In the genomic region with DNA sequence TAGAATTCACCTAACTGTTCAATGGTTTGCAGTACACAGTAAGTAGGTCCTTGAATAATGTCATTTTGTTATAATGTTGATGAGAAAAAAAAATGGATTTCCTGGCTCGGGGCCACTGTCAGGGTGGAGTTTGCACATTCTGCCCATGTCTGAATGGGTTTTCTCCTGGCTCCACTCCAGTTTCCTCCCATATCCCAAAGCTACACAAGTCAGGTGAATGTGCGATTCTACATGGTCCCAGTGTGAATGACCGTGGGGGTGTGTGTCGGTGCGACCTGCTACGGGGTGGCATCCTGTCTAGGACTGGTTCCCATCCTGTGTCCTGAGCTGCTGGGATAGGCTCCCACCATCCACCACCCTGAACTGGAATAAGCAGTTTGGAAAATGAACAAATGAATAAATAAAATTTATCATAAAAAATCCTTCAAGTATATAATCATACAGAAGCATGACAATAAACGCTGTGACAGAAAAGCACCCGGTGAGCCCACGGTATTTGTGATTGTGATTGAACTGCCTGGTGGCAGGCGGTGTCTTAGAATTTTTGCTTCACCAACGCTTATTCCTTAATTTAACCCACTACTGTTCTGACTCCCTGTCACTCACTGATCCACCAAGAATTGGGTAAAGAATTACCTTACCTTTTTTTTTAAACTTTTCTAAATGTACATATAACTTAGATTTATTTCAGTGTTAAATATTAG, we compare ENCODE assay signal across 27 cellular contexts.
DNase-seq lines count a peak whose midpoint lies in the region; ATAC-seq and TF ChIP-seq lines count a peak whose summit lies in the region.
"Had no signal": no experiment of that assay in that cellular context is flagged by ENCODE, and none has a peak within 500 bp of the region (broad histone marks: within the 10 kb centered on the region; RNA-seq: fewer than 3 reads in every experiment).

No MANE protein-coding gene starts in this region.

- DNase-seq in A673 (ENCODE audit: low spot score), result no peak
- DNase-seq in CD4-positive, alpha-beta memory T cell, result no peak
- DNase-seq in NCI-H1105 treated with DMSO at 0.1 percent for 48 hours (lab: John Stamatoyannopoulos, UW), result peak; percentile 91
- DNase-seq in T-helper 17 cell, result no peak
- no peak for DNase-seq in ureter (ENCODE audit: low spot score)
- DNase-seq in NCI-H524 (lab: John Stamatoyannopoulos, UW), result no peak
- DNase-seq: activated CD4-positive, alpha-beta T cell treated with anti-CD3 and anti-CD28 coated beads for 36 hours; activated effector memory CD4-positive, alpha-beta T cell treated with Interleukin-2 at 50 U/mL for 16 hours; activated T-cell treated with anti-CD3 and anti-CD28 coated beads for 4 hours; anterior cingulate cortex; foreskin fibroblast; kidney glomerular epithelial cell; mucosa of descending colon; OCI-M1; ovary; transverse colon had no signal

- BruUV-seq in A673 (replicated peaks; lab: Mats Ljungman, UMichigan), result no TSS peak

- no peaks in the 10 kb centered on the region for H3K36me3 ChIP-seq in A673 (ENCODE audit: insufficient read depth, low read length, poor library complexity, severe bottlenecking)
- H3K36me3 ChIP-seq in CD4-positive, alpha-beta memory T cell (ENCODE audit: insufficient read depth, low read length), result no peaks in the 10 kb centered on the region
- H3K36me3 ChIP-seq: ovary, transverse colon had no signal

- H3K27ac ChIP-seq in A673 (ENCODE audit: low read depth, low read length, poor library complexity, severe bottlenecking), result peak overlapping the region; percentile 66
- H3K27ac ChIP-seq in CD4-positive, alpha-beta memory T cell (ENCODE audit: low read depth, low read length), result no peak overlapping the region
- H3K27ac ChIP-seq: coronary artery, ovary, transverse colon had no signal

- peak overlapping the region in 5 of 7 donors; percentile 31 to 92 (median 63) for H3K27ac Mint-ChIP-seq in CD4-positive, alpha-beta memory T cell
- peak overlapping the region; percentile 70 for H3K27ac Mint-ChIP-seq in T-helper 17 cell
- H3K27ac Mint-ChIP-seq: activated naive CD8-positive, alpha-beta T cell; endodermal cell; IgD-negative memory B cell; natural killer cell treated with Interleukin-12 subunit alpha and Interleukin-12 subunit beta and Interleukin-15 and Interleukin-18, amount 100 ng/mL, for 72 hours; T-helper 2 cell treated with Interferon-gamma antibody and Interleukin-4, amounts not matched to agents 5 μg/mL and 100 μg/mL, for 36 hours had no signal

- POLR2A ChIA-PET in A673 (lab: Charles Lee; ENCODE audit: low non-redundant PET), result no interaction called here
- POLR2A ChIA-PET in CD4-positive, alpha-beta memory T cell (lab: Charles Lee; ENCODE audit: partially characterized antibody), result interaction anchor here (0.6 to 4.3 kb wide), 8 partner anchors 10 to 877 kb away, joined by 3 to 74 read pairs (median 7); partner anchors contain the start of gene GLCCI1

- H3K27me3 ChIP-seq in A673 (replicated peaks; ENCODE audit: insufficient read depth, low read depth, low read length, poor library complexity), result no peaks in the 10 kb centered on the region
- no peaks in the 10 kb centered on the region for H3K27me3 ChIP-seq in CD4-positive, alpha-beta memory T cell (ENCODE audit: insufficient read depth, low read length)
- H3K27me3 ChIP-seq: ovary, transverse colon had no signal

- H3K4me3 ChIP-seq in A673 (ENCODE audit: low read depth, low read length, poor library complexity, severe bottlenecking), result no peak overlapping the region
- no peak overlapping the region for H3K4me3 ChIP-seq in CD4-positive, alpha-beta memory T cell (ENCODE audit: low read length in 2 of 2)
- H3K4me3 ChIP-seq: coronary artery, mucosa of descending colon, ovary, smooth muscle cell, transverse colon had no signal

- H3K4me1 ChIP-seq in A673 (ENCODE audit: insufficient read depth, low read length, poor library complexity, severe bottlenecking), result peaks cover 53% of the 10 kb centered on the region
- H3K4me1 ChIP-seq in CD4-positive, alpha-beta memory T cell (ENCODE audit: insufficient read depth, low read length), result peaks cover 70% of the 10 kb centered on the region
- H3K4me1 ChIP-seq: transverse colon had no signal

- ATAC-seq in T-helper 17 cell (no peak), HG02938 (IDR thresholded peaks at IDR 0.05; ENCODE audit: unreplicated experiment) (no peak)
- ATAC-seq: esophagus mucosa; mucosa of descending colon; natural killer cell treated with Interleukin-12 subunit alpha and Interleukin-12 subunit beta and Interleukin-15 and Interleukin-18, amount 100 ng/mL, for 72 hours; SK-N-SH treated with all-trans-retinoic acid at 6 μM for 48 hours had no signal

- H3K4me1 Mint-ChIP-seq in CD4-positive, alpha-beta memory T cell, result peaks cover 52 to 83% (median 69%) of the 10 kb centered on the region in 4 donors
- peaks cover 29% of the 10 kb centered on the region for H3K4me1 Mint-ChIP-seq in T-helper 17 cell

- H3K36me3 Mint-ChIP-seq in CD4-positive, alpha-beta memory T cell, result no peaks in the 10 kb centered on the region
- H3K36me3 Mint-ChIP-seq in T-helper 17 cell (ENCODE audit: low read depth), result no peaks in the 10 kb centered on the region
- H3K36me3 Mint-ChIP-seq: activated naive CD8-positive, alpha-beta T cell had no signal

- peaks cover 0 to 2% (median 0%) of the 10 kb centered on the region in 8 donors for H3K9me3 Mint-ChIP-seq in CD4-positive, alpha-beta memory T cell
- H3K9me3 Mint-ChIP-seq: IgD-negative memory B cell had no signal

- intact Hi-C loops in A673 (cut with micrococcal nuclease; ENCODE audit: unreplicated experiment), result no loop called here
- intact Hi-C loops in CD4-positive, alpha-beta memory T cell (cut with micrococcal nuclease), result loop anchor here (2.0 kb wide), 1 partner anchor 29 kb away; no protein-coding TSS in a partner anchor

- no peaks in the 10 kb centered on the region for H3K9me3 ChIP-seq in A673 (ENCODE audit: low read depth, low read length, poor library complexity, severe bottlenecking)
- no peaks in the 10 kb centered on the region for H3K9me3 ChIP-seq in CD4-positive, alpha-beta memory T cell (ENCODE audit: control insufficient read depth in 1 of 2, low read length in 2 of 2)
- H3K9me3 ChIP-seq in T-helper 17 cell (ENCODE audit: control insufficient read depth, low read length, poor library complexity, severe bottlenecking), result no peaks in the 10 kb centered on the region
- H3K9me3 ChIP-seq: mucosa of descending colon, ovary, transverse colon had no signal

- CTCF ChIA-PET in A673 (lab: Charles Lee), result no interaction called here
- CTCF ChIA-PET in CD4-positive, alpha-beta memory T cell (lab: Charles Lee; ENCODE audit: partially characterized antibody), result interaction anchor here (0.9 to 2.7 kb wide), 5 partner anchors 12 to 42 kb away, joined by 3 to 9 read pairs (median 3); no protein-coding TSS in a partner anchor

- no peaks in the 10 kb centered on the region for H3K27me3 Mint-ChIP-seq in CD4-positive, alpha-beta memory T cell
- H3K27me3 Mint-ChIP-seq in T-helper 17 cell, result no peaks in the 10 kb centered on the region
- H3K27me3 Mint-ChIP-seq: activated CD4-positive, alpha-beta T cell treated with anti-CD3 and anti-CD28 coated beads for 36 hours; activated naive CD8-positive, alpha-beta T cell; IgD-negative memory B cell; natural killer cell treated with Interleukin-12 subunit alpha and Interleukin-12 subunit beta and Interleukin-15 and Interleukin-18, amount 100 ng/mL, for 72 hours had no signal

- no peak for TF ChIP-seq CTCF in A673 (conservative IDR thresholded peaks at IDR 0.05; ENCODE audit: low read depth, low read length)

- no peak overlapping the region for H3K4me3 Mint-ChIP-seq in CD4-positive, alpha-beta memory T cell
- no peak overlapping the region for H3K4me3 Mint-ChIP-seq in T-helper 17 cell
- H3K4me3 Mint-ChIP-seq: activated CD4-positive, alpha-beta T cell treated with anti-CD3 and anti-CD28 coated beads for 36 hours; activated naive CD8-positive, alpha-beta T cell; endodermal cell; H9; natural killer cell treated with Interleukin-12 subunit alpha and Interleukin-12 subunit beta and Interleukin-15 and Interleukin-18, amount 100 ng/mL, for 72 hours; T-helper 2 cell treated with Interferon-gamma antibody and Interleukin-4, amounts not matched to agents 5 μg/mL and 100 μg/mL, for 36 hours had no signal
